ENCODE assay signal across 11 cellular contexts in the genomic region with DNA sequence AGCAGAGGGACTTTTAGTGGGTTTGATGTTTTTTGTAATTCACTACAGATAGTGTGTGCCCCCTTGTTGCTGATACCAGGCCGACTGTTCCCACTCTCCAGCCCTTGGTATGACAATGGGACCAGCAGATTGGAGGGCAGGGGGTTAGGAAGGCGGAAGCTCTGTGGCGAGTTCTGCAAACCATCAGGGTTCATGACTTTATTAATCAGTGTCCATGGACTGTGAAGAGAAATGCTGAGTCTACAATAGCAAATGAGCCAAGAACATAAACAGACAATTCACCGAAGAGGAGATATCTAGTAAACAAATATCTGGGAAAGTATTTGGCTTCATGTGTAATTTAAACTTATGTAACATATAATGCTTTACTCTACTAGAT.
DNase-seq lines count a peak whose midpoint lies in the region; ATAC-seq, FAIRE-seq and TF ChIP-seq lines count a peak whose summit lies in the region.
"Had no signal": no experiment of that assay in that cellular context is flagged by ENCODE, and none has a peak within 500 bp of the region (broad histone marks: within the 10 kb centered on the region; RNA-seq: fewer than 3 reads in every experiment).

No MANE protein-coding gene starts in this region.

- FAIRE-seq in keratinocyte (lab: Jason Lieb, UNC): no peak

- H3K9me3 Mint-ChIP-seq in T-helper 2 cell treated with Interferon-gamma antibody and Interleukin-4, amounts not matched to agents 5 μg/mL and 100 μg/mL, for 36 hours: no peaks in the 10 kb centered on the region
- H3K9me3 Mint-ChIP-seq in activated T-helper 17 cell treated with anti-CD3 and anti-CD28 coated beads, Interleukin-2, amount 50 U/mL, for 72 hours: no peaks in the 10 kb centered on the region
- H3K9me3 Mint-ChIP-seq: neural crest cell had no signal

- no peaks in the 10 kb centered on the region for H3K79me2 ChIP-seq in keratinocyte (ENCODE audit: control insufficient read depth, insufficient read depth, low read length)
- no peaks in the 10 kb centered on the region for H3K79me2 ChIP-seq in smooth muscle cell (ENCODE audit: low read depth)

- H2AFZ ChIP-seq in keratinocyte (ENCODE audit: control insufficient read depth, low read length): no peak overlapping the region
- no peak overlapping the region for H2AFZ ChIP-seq in smooth muscle cell (ENCODE audit: low read depth)

- H3K9me1 ChIP-seq in keratinocyte (ENCODE audit: control insufficient read depth, extremely low read depth, insufficient read depth, low read length): no peaks in the 10 kb centered on the region

- H3K36me3 ChIP-seq in keratinocyte (ENCODE audit: control insufficient read depth in 2 of 2, extremely low read depth in 1 of 2, insufficient read depth in 2 of 2, low read length in 2 of 2) (peaks cover 0 to 8% of the 10 kb centered on the region in 2 experiments), smooth muscle cell (ENCODE audit: low read depth) (no peaks in the 10 kb centered on the region)

- H4K20me1 ChIP-seq in keratinocyte (ENCODE audit: control insufficient read depth, extremely low read depth, insufficient read depth, low read length): no peaks in the 10 kb centered on the region
- H4K20me1 ChIP-seq in smooth muscle cell (ENCODE audit: low read depth): no peaks in the 10 kb centered on the region

- DNase-seq in T-helper 2 cell treated with Interferon-gamma antibody and Interleukin-4, amounts not matched to agents 5 μg/mL and 100 μg/mL, for 36 hours (ENCODE audit: low spot score): no peak
- no peak for DNase-seq in T-helper 2 cell
- no peak for DNase-seq in keratinocyte (ENCODE audit: low read depth, low spot score)
- DNase-seq in smooth muscle cell (lab: John Stamatoyannopoulos, UW; ENCODE audit: unreplicated experiment): no peak
- no peak for DNase-seq in activated CD4-positive, CD25-positive, alpha-beta regulatory T cell treated with anti-CD3 and anti-CD28 coated beads, Interleukin-2, amount 50 U/mL, for 72 hours
- DNase-seq in NCI-H1105 treated with DMSO at 0.1 percent for 48 hours (lab: John Stamatoyannopoulos, UW): no peak
- DNase-seq: DMS153, NCI-H510A had no signal

- peak overlapping the region; percentile 90 for H3K27ac Mint-ChIP-seq in T-helper 2 cell treated with Interferon-gamma antibody and Interleukin-4, amounts not matched to agents 5 μg/mL and 100 μg/mL, for 36 hours
- H3K27ac Mint-ChIP-seq in activated T-helper 17 cell treated with anti-CD3 and anti-CD28 coated beads, Interleukin-2, amount 50 U/mL, for 72 hours: peak overlapping the region; percentile 98

- no peaks in the 10 kb centered on the region for H3K27me3 Mint-ChIP-seq in T-helper 2 cell treated with Interferon-gamma antibody and Interleukin-4, amounts not matched to agents 5 μg/mL and 100 μg/mL, for 36 hours (ENCODE audit: low read depth)
- H3K27me3 Mint-ChIP-seq in activated T-helper 17 cell treated with anti-CD3 and anti-CD28 coated beads, Interleukin-2, amount 50 U/mL, for 72 hours: no peaks in the 10 kb centered on the region

- H3K27me3 ChIP-seq in keratinocyte (ENCODE audit: control insufficient read depth, extremely low read depth, insufficient read depth, low read length): no peaks in the 10 kb centered on the region
- no peaks in the 10 kb centered on the region for H3K27me3 ChIP-seq in smooth muscle cell (ENCODE audit: low read depth)

- H3K27ac ChIP-seq in keratinocyte (ENCODE audit: control insufficient read depth, insufficient read depth, low read length) (peak overlapping the region; percentile 99), smooth muscle cell (ENCODE audit: low read depth) (peak overlapping the region; percentile 85)

- peak overlapping the region; percentile 81 for H3K4me2 ChIP-seq in keratinocyte (ENCODE audit: control insufficient read depth, extremely low read depth, insufficient read depth, low read depth, low read length)
- no peak overlapping the region for H3K4me2 ChIP-seq in smooth muscle cell

- WGBS in smooth muscle cell (ENCODE audit: low lambda C conversion rate): 60% methylated on average over 4 of the region's 4 CpGs

- ATAC-seq in activated T-helper 17 cell treated with anti-CD3 and anti-CD28 coated beads, Interleukin-2, amount 50 U/mL, for 72 hours (replicated peaks): no peak
- ATAC-seq in HG03521 (IDR thresholded peaks at IDR 0.05; ENCODE audit: unreplicated experiment): no peak

- H3K9me3 ChIP-seq in keratinocyte (ENCODE audit: control insufficient read depth, low read depth, low read length) (no peaks in the 10 kb centered on the region), smooth muscle cell (replicated peaks; ENCODE audit: low read depth) (no peaks in the 10 kb centered on the region)

- peaks cover 44% of the 10 kb centered on the region for H3K36me3 Mint-ChIP-seq in T-helper 2 cell treated with Interferon-gamma antibody and Interleukin-4, amounts not matched to agents 5 μg/mL and 100 μg/mL, for 36 hours (ENCODE audit: low read depth)
- H3K36me3 Mint-ChIP-seq in activated T-helper 17 cell treated with anti-CD3 and anti-CD28 coated beads, Interleukin-2, amount 50 U/mL, for 72 hours (ENCODE audit: low read depth): peaks cover 75% of the 10 kb centered on the region

- H3K4me3 ChIP-seq in keratinocyte (ENCODE audit: control insufficient read depth in 2 of 3, extremely low read depth in 1 of 3, insufficient read depth in 2 of 3, low read depth in 1 of 3, low read length in 3 of 3) (peak overlapping the region in 2 of 3 experiments; percentile 16 to 24), smooth muscle cell (no peak overlapping the region)

- peaks cover 46% of the 10 kb centered on the region for H3K4me1 ChIP-seq in keratinocyte (ENCODE audit: control insufficient read depth, extremely low read depth, insufficient read depth, low read length)
- peaks cover 45% of the 10 kb centered on the region for H3K4me1 ChIP-seq in smooth muscle cell (ENCODE audit: low read depth)

- dilution Hi-C loops in keratinocyte (cut with MboI; ENCODE audit: extremely low pct_ligation_motif_present, low sequenced_read_pairs): no loop called here

- no peak for TF ChIP-seq CTCF in keratinocyte (optimal IDR thresholded peaks at IDR 0.05 in 1 of 3, IDR thresholded peaks at IDR 0.05 in 1 of 3, conservative IDR thresholded peaks at IDR 0.05 in 1 of 3; ENCODE audit: extremely low read depth in 1 of 3, insufficient read depth in 2 of 3, low read length in 3 of 3)
- TF ChIP-seq CTCF in smooth muscle cell (IDR thresholded peaks at IDR 0.05; ENCODE audit: borderline replicate concordance, insufficient read depth, poor library complexity, severe bottlenecking): no peak

- H3K4me3 Mint-ChIP-seq in T-helper 2 cell treated with Interferon-gamma antibody and Interleukin-4, amounts not matched to agents 5 μg/mL and 100 μg/mL, for 36 hours: peak overlapping the region; percentile 43
- H3K4me3 Mint-ChIP-seq in activated T-helper 17 cell treated with anti-CD3 and anti-CD28 coated beads, Interleukin-2, amount 50 U/mL, for 72 hours: peak overlapping the region; percentile 77

- peaks cover 12% of the 10 kb centered on the region for H3F3A ChIP-seq in smooth muscle cell (ENCODE audit: low read depth)

- H3K4me1 Mint-ChIP-seq in T-helper 2 cell treated with Interferon-gamma antibody and Interleukin-4, amounts not matched to agents 5 μg/mL and 100 μg/mL, for 36 hours (ENCODE audit: low read depth): peaks cover 55% of the 10 kb centered on the region
- H3K4me1 Mint-ChIP-seq in activated T-helper 17 cell treated with anti-CD3 and anti-CD28 coated beads, Interleukin-2, amount 50 U/mL, for 72 hours: peaks cover 46% of the 10 kb centered on the region

- H3K9ac ChIP-seq in keratinocyte (ENCODE audit: control insufficient read depth, extremely low read depth, insufficient read depth, low read length) (peak overlapping the region; percentile 87), smooth muscle cell (ENCODE audit: low read depth) (peak overlapping the region; percentile 68)
